Comparison of ENCODE assay signal across 20 cellular contexts in genomic region chr4:183286590-183287308, GRCh38. TPM values are rescaled to one million over a fixed set of nuclear protein-coding genes. Genes with fewer than 3 reads are reported as not detected.
DNase-seq lines count a peak whose midpoint lies in the region; ATAC-seq and TF ChIP-seq lines count a peak whose summit lies in the region.
"Had no signal": no experiment of that assay in that cellular context is flagged by ENCODE, and none has a peak within 500 bp of the region (broad histone marks: within the 10 kb centered on the region; RNA-seq: fewer than 3 reads in every experiment).

No MANE protein-coding gene starts in this region.

- no peak overlapping the region for H2AFZ ChIP-seq in trophoblast cell (ENCODE audit: insufficient read depth, low read length, poor library complexity)

- H3K9me3 ChIP-seq in trophoblast cell (ENCODE audit: insufficient read depth, low read depth, low read length) = no peaks in the 10 kb centered on the region
- H3K9me3 ChIP-seq in breast epithelium = no peaks in the 10 kb centered on the region
- H3K9me3 ChIP-seq: BE2C, gastrocnemius medialis had no signal

- H3K4ac ChIP-seq in trophoblast cell (ENCODE audit: low read depth, low read length) = no peak overlapping the region

- H2AK5ac ChIP-seq in trophoblast cell (ENCODE audit: low read length) = no peak overlapping the region

- no peak overlapping the region for H3K18ac ChIP-seq in trophoblast cell (ENCODE audit: low read length)

- WGBS in trophoblast cell (ENCODE audit: extremely low coverage, insufficient coverage, insufficient read length) = no CpG with 5 or more reads among the region's 11 CpGs

- H3K79me1 ChIP-seq in trophoblast cell (ENCODE audit: low read length) = no peaks in the 10 kb centered on the region

- no peak overlapping the region for H3K14ac ChIP-seq in trophoblast cell (ENCODE audit: low read length)

- H3K27ac ChIP-seq in trophoblast cell (ENCODE audit: low read depth, low read length) (no peak overlapping the region), breast epithelium (no peak overlapping the region)
- H3K27ac ChIP-seq: gastrocnemius medialis had no signal

- no peak for TF ChIP-seq CTCF in breast epithelium (IDR thresholded peaks at IDR 0.05)

- H3K4me3 ChIP-seq in trophoblast cell (ENCODE audit: low read depth, low read length) (peak overlapping the region; percentile 41), breast epithelium (no peak overlapping the region)
- H3K4me3 ChIP-seq: gastrocnemius medialis had no signal

- H2BK5ac ChIP-seq in trophoblast cell (ENCODE audit: low read depth, low read length, poor library complexity) = no peak overlapping the region

- no peak overlapping the region for H4K91ac ChIP-seq in trophoblast cell (ENCODE audit: low read depth, low read length)

- intact Hi-C loops in breast epithelium (cut with DNase I; ENCODE audit: low total_unique reads) = no loop called here

- no peaks in the 10 kb centered on the region for H3K27me3 ChIP-seq in trophoblast cell (ENCODE audit: insufficient read depth, low read length)
- no peaks in the 10 kb centered on the region for H3K27me3 ChIP-seq in breast epithelium
- H3K27me3 ChIP-seq: BE2C, gastrocnemius medialis had no signal

- H3K36me3 ChIP-seq in trophoblast cell (ENCODE audit: control insufficient read depth in 1 of 2, insufficient read depth in 2 of 2, low read length in 2 of 2) (peaks cover 24 to 40% of the 10 kb centered on the region in 2 experiments), breast epithelium (no peaks in the 10 kb centered on the region)

- no peak for TF ChIP-seq POLR2A in breast epithelium (IDR thresholded peaks at IDR 0.05)

- ATAC-seq in GM19043 (IDR thresholded peaks at IDR 0.05; ENCODE audit: low read depth, unreplicated experiment) (peak; percentile 24), HG02588 (IDR thresholded peaks at IDR 0.05; ENCODE audit: unreplicated experiment) (peak; percentile 19), HG03378 (IDR thresholded peaks at IDR 0.05; ENCODE audit: unreplicated experiment) (peak; percentile 23)
- ATAC-seq: gastrocnemius medialis, WTC11 had no signal

- H4K12ac ChIP-seq in trophoblast cell (ENCODE audit: low read depth, low read length) = no peak overlapping the region

- no peak overlapping the region for H4K8ac ChIP-seq in trophoblast cell (ENCODE audit: low read depth, low read length)

- no peak overlapping the region for H2BK12ac ChIP-seq in trophoblast cell (ENCODE audit: low read length)

- no peak overlapping the region for H3K23ac ChIP-seq in trophoblast cell (ENCODE audit: low read length)

- no peak overlapping the region for H3K4me2 ChIP-seq in trophoblast cell (ENCODE audit: low read length)

- H3K4me1 ChIP-seq in trophoblast cell (ENCODE audit: control insufficient read depth in 1 of 2, insufficient read depth in 2 of 2, low read length in 2 of 2) (no peaks in the 10 kb centered on the region), breast epithelium (no peaks in the 10 kb centered on the region)
- H3K4me1 ChIP-seq: BE2C, gastrocnemius medialis had no signal

- no peak overlapping the region for H2BK120ac ChIP-seq in trophoblast cell (ENCODE audit: insufficient read depth, low read length, poor library complexity)

- no peak overlapping the region for H3K9ac ChIP-seq in trophoblast cell (ENCODE audit: low read length)

- H3K79me2 ChIP-seq in trophoblast cell (ENCODE audit: control insufficient read depth, insufficient read depth, low read length, poor library complexity) = no peaks in the 10 kb centered on the region

- DNase-seq in trophoblast cell (no peak), GOT3 (lab: John Stamatoyannopoulos, UW) (no peak), middle frontal gyrus (ENCODE audit: extremely low spot score, low spot score) (no peak), breast epithelium (ENCODE audit: low spot score in 2 of 2) (no peak)
- DNase-seq: BE2C, gastrocnemius medialis, KG1, NCI-H1105 treated with DMSO at 0.1 percent for 48 hours, NCI-H2171, retina, T-helper 1 cell had no signal

RNA-seq across cellular contexts. Expression of gene CLDN22, which starts 33.3 kb away (rescaled TPM):
- polyA plus RNA-seq in trophoblast cell (2013) = not detected in 2 replicates
- total RNA-seq in breast epithelium = not detected
- total RNA-seq: activated CD8-positive, alpha-beta memory T cell treated with anti-CD3 and anti-CD28 coated beads for 36 hours; endothelial cell of umbilical vein; gastrocnemius medialis; lung microvascular endothelial cell; neural crest cell; subcutaneous adipose tissue; WTC11 had no signal
- polyA plus RNA-seq: endothelial cell of umbilical vein had no signal

RNA-seq across cellular contexts. Expression of gene CLDN24, which starts 35.5 kb away (rescaled TPM):
- not detected in 2 replicates for polyA plus RNA-seq in trophoblast cell (2013)
- not detected for total RNA-seq in breast epithelium
- total RNA-seq: activated CD8-positive, alpha-beta memory T cell treated with anti-CD3 and anti-CD28 coated beads for 36 hours; endothelial cell of umbilical vein; gastrocnemius medialis; lung microvascular endothelial cell; neural crest cell; WTC11 had no signal
- polyA plus RNA-seq: endothelial cell of umbilical vein had no signal
